ENCODE assay signal across 1 cellular context in genomic region chr16:67666032-67666537, GRCh38.
TF ChIP-seq lines count a peak whose summit lies in the region.

No MANE protein-coding gene starts in this region.

TF ChIP-seq in HepG2, 621 proteins besides CTCF, POLR2A, EP300 and RAD21 (continued from another document and continues in another):
- TF ChIP-seq ZNF644 (CRISPR knock-in tag; IDR thresholded peaks at IDR 0.05; ENCODE audit: low read depth) (no peak), RFX3 (CRISPR knock-in tag; IDR thresholded peaks at IDR 0.05) (no peak), ZNF251 (CRISPR knock-in tag; IDR thresholded peaks at IDR 0.05) (no peak), GTF3A (CRISPR knock-in tag; conservative IDR thresholded peaks at IDR 0.05) (no peak), TRIM22 (IDR thresholded peaks at IDR 0.05) (no peak), GTF2F1 (IDR thresholded peaks at IDR 0.05; ENCODE audit: low read length) (no peak), TFE3 (CRISPR knock-in tag; IDR thresholded peaks at IDR 0.05) (no peak), U2AF1 (optimal IDR thresholded peaks at IDR 0.05; ENCODE audit: low read depth, low read length) (no peak), MBNL3 (CRISPR knock-in tag; conservative IDR thresholded peaks at IDR 0.05) (no peak), SRY (CRISPR knock-in tag; IDR thresholded peaks at IDR 0.05) (no peak; the same call in 1 of the 2 replicates), ZBTB39 (CRISPR knock-in tag; IDR thresholded peaks at IDR 0.05) (0 out of 2 replicates have a peak, but pooled peaks have one; percentile 62), PTBP1 (IDR thresholded peaks at IDR 0.05; ENCODE audit: low read depth, low read length, poor library complexity, severe bottlenecking) (no peak), FUBP1 (CRISPR knock-in tag; IDR thresholded peaks at IDR 0.05; ENCODE audit: borderline replicate concordance) (no peak), SMARCE1 (IDR thresholded peaks at IDR 0.05; ENCODE audit: borderline replicate concordance) (no peak), ZNF333 (CRISPR knock-in tag; IDR thresholded peaks at IDR 0.05; ENCODE audit: borderline replicate concordance) (peak; percentile 82; the same call in 1 of the 2 replicates), KDM5B (CRISPR knock-in tag; IDR thresholded peaks at IDR 0.05; ENCODE audit: borderline replicate concordance) (peak; percentile 72; the same call in 1 of the 2 replicates), GATA4 (IDR thresholded peaks at IDR 0.05; ENCODE audit: borderline replicate concordance, low read depth) (no peak), UBTF (CRISPR knock-in tag; IDR thresholded peaks at IDR 0.05) (peak; percentile 93), NFE2L1 (CRISPR knock-in tag; IDR thresholded peaks at IDR 0.05; ENCODE audit: borderline replicate concordance) (no peak), E2F1 (CRISPR knock-in tag; IDR thresholded peaks at IDR 0.05) (no peak), DDIT3 (CRISPR knock-in tag; IDR thresholded peaks at IDR 0.05) (no peak), ETV6 (CRISPR knock-in tag; conservative IDR thresholded peaks at IDR 0.05) (no peak; the same call in 1 of the 2 replicates), ZNF331 (CRISPR knock-in tag; IDR thresholded peaks at IDR 0.05) (no peak; the same call in 1 of the 2 replicates), STAG1 (CRISPR knock-in tag; IDR thresholded peaks at IDR 0.05) (no peak), SAP130 (CRISPR knock-in tag; IDR thresholded peaks at IDR 0.05; ENCODE audit: low read depth) (peak; percentile 48), ELF3 (CRISPR knock-in tag; IDR thresholded peaks at IDR 0.05) (peak; percentile 34; the same call in 1 of the 2 replicates), BHLHE40 (IDR thresholded peaks at IDR 0.05; ENCODE audit: low read length) (no peak), ETV5 (CRISPR knock-in tag; IDR thresholded peaks at IDR 0.05; ENCODE audit: borderline replicate concordance) (peak; percentile 79), SSRP1 (CRISPR knock-in tag; IDR thresholded peaks at IDR 0.05) (no peak), ZNF616 (CRISPR knock-in tag; IDR thresholded peaks at IDR 0.05; ENCODE audit: low read depth) (no peak), ZBTB38 (CRISPR knock-in tag; IDR thresholded peaks at IDR 0.05) (peak; percentile 23; the same call in 1 of the 2 replicates), SMYD3 (CRISPR knock-in tag; IDR thresholded peaks at IDR 0.05) (0 out of 2 replicates have a peak, but pooled peaks have one; percentile 34), MAF1 (CRISPR knock-in tag; IDR thresholded peaks at IDR 0.05; ENCODE audit: borderline replicate concordance) (no peak), MED1 (CRISPR knock-in tag; IDR thresholded peaks at IDR 0.05) (peak; percentile 26; the same call in 1 of the 2 replicates), TBL1XR1 (IDR thresholded peaks at IDR 0.05; ENCODE audit: borderline replicate concordance, low read length, partially characterized antibody) (no peak), ZNF407 (CRISPR knock-in tag; IDR thresholded peaks at IDR 0.05; ENCODE audit: not compliant biosample characterization) (no peak), BRF2 (CRISPR knock-in tag; IDR thresholded peaks at IDR 0.05) (peak; percentile 60; the same call in 1 of the 2 replicates), ZZZ3 (CRISPR knock-in tag; IDR thresholded peaks at IDR 0.05; ENCODE audit: borderline replicate concordance) (no peak), ELF1 (CRISPR knock-in tag; IDR thresholded peaks at IDR 0.05) (peak; percentile 30; the same call in 1 of the 2 replicates), THYN1 (CRISPR knock-in tag; IDR thresholded peaks at IDR 0.05; ENCODE audit: borderline replicate concordance, low read depth) (no peak)
